2 cellular contexts compared by ENCODE assay signal in the genomic region with DNA sequence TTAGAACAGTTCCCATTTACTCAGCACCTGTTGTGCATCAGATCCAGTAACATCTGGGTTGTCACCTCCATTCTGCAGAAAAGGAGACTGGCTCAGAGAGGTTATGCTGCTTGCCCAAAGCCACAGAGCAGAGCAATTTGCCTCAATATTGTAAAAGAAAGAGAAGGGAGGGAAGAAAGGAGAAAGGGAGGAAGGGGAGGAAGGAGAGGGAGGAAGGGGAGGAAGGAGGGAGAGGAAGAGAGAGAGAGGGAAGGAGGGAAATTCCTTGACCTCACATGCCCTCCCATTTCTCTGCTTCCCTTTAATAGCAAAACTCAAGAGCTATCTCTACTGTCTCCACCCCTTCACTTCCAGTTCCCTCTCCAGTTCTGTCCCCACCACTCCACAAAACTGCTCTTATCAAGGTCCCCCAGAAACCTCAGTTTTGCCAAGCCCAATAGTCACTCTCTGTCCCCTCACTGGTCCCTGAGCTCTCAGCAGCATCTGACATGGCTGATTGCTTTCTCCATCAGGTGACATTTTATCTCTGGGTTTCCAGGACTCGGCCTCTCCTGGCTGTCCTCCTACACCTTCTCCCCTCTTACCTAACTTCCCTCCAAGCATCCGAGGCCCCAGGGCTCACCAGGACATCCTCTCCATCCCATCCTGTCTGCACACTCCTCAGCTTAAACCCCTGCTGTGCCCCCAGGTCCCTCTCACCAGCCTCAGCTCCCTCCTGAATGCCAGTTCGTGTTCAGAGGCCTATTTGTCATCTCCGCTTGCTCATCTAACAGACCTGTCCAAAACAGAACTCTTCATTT.
TF ChIP-seq lines count a peak whose summit lies in the region.

No MANE protein-coding gene starts in this region.

TF ChIP-seq in HEK293, 187 proteins besides CTCF, POLR2A, EP300 and RAD21:
- TF ChIP-seq ZNF624 (tag by site-specific recombination; IDR thresholded peaks at IDR 0.05) (no peak), ZNF366 (tag by site-specific recombination; conservative IDR thresholded peaks at IDR 0.05) (0 out of 2 replicates have a peak, but pooled peaks have one; percentile 25), SCRT2 (tag by site-specific recombination; IDR thresholded peaks at IDR 0.05) (peak; percentile 19; the same call in 1 of the 2 replicates), ZNF677 (tag by site-specific recombination; IDR thresholded peaks at IDR 0.05) (peak; percentile 71; the same call in 1 of the 2 replicates), ZBTB1 (tag by site-specific recombination; IDR thresholded peaks at IDR 0.05) (no peak), ZIC2 (tag by site-specific recombination; IDR thresholded peaks at IDR 0.05) (peak; percentile 54), ZFP37 (tag by site-specific recombination; IDR thresholded peaks at IDR 0.05) (no peak), ZNF302 (tag by site-specific recombination; IDR thresholded peaks at IDR 0.05; ENCODE audit: low read depth) (no peak)

TF ChIP-seq in H1, 55 proteins besides CTCF, POLR2A, EP300 and RAD21:
- TF ChIP-seq TEAD4 (IDR thresholded peaks at IDR 0.05; ENCODE audit: low read depth, low read length) (no peak), HDAC6 (IDR thresholded peaks at IDR 0.05; ENCODE audit: low read depth, low read length) (no peak), BCL11A (IDR thresholded peaks at IDR 0.05; ENCODE audit: low read depth in 2 of 2, low read length in 2 of 2) (no peak), RFX5 (IDR thresholded peaks at IDR 0.05; ENCODE audit: borderline replicate concordance, low read depth, low read length) (no peak), GABPA (IDR thresholded peaks at IDR 0.05; ENCODE audit: borderline replicate concordance, insufficient read depth, low read length) (no peak), EZH2 (IDR thresholded peaks at IDR 0.05; ENCODE audit: low read depth, low read length, severe bottlenecking) (no peak), HDAC2 (IDR thresholded peaks at IDR 0.05; ENCODE audit: borderline replicate concordance in 1 of 2, low read depth in 2 of 2, low read length in 2 of 2) (no peak), ZNF274 (IDR thresholded peaks at IDR 0.05; ENCODE audit: borderline replicate concordance, extremely low read depth, low read length) (no peak), CHD1 (IDR thresholded peaks at IDR 0.05; ENCODE audit: low read depth, low read length) (no peak), TAF1 (IDR thresholded peaks at IDR 0.05; ENCODE audit: low read depth, low read length) (no peak), ATF3 (IDR thresholded peaks at IDR 0.05; ENCODE audit: insufficient read depth, low read depth, low read length) (no peak), RXRA (IDR thresholded peaks at IDR 0.05; ENCODE audit: insufficient read depth, low read depth, low read length) (no peak), CREB1 (IDR thresholded peaks at IDR 0.05) (no peak), RNF2 (IDR thresholded peaks at IDR 0.05; ENCODE audit: borderline replicate concordance, low read depth, low read length, missing control alignments, poor library complexity, severe bottlenecking) (no peak), SIN3A (conservative IDR thresholded peaks at IDR 0.05 in 1 of 2, IDR thresholded peaks at IDR 0.05 in 1 of 2; ENCODE audit: low read depth in 1 of 2, low read length in 2 of 2) (no peak), POU5F1 (IDR thresholded peaks at IDR 0.05; ENCODE audit: low read depth, low read length) (no peak), SP4 (IDR thresholded peaks at IDR 0.05; ENCODE audit: low read length) (no peak), BRCA1 (IDR thresholded peaks at IDR 0.05; ENCODE audit: low read depth, low read length) (no peak)
